17 cellular contexts compared by ENCODE assay signal in genomic region chr9:70012569-70012968, GRCh38. TPM values are rescaled to one million over a fixed set of nuclear protein-coding genes. Genes with fewer than 3 reads are reported as not detected.
"Had no signal": no experiment of that assay in that cellular context is flagged by ENCODE, and none has a peak within 500 bp of the region (broad histone marks: within the 10 kb centered on the region; RNA-seq: fewer than 3 reads in every experiment).

No MANE protein-coding gene starts in this region.

- H3K27me3 ChIP-seq: ascending aorta, cardiac muscle cell, dorsolateral prefrontal cortex, gastrocnemius medialis, heart left ventricle, thyroid gland had no signal

- H3K4me3 Mint-ChIP-seq: activated CD4-positive, alpha-beta memory T cell treated with anti-CD3 and anti-CD28 coated beads for 36 hours; activated CD8-positive, alpha-beta memory T cell treated with anti-CD3 and anti-CD28 coated beads, Interleukin-2, amount 10 ng/mL, durations not matched to agents 7 days and 5 days; activated naive CD4-positive, alpha-beta T cell treated with anti-CD3 and anti-CD28 coated beads, Interleukin-2, amount 10 ng/mL, durations not matched to agents 7 days and 5 days; naive B cell; stimulated activated memory B cell treated with anti-CD40 and anti-IgM and Interleukin-4, amounts not matched to agents 10 μg/mL and 1 μg/mL and 100 μg/mL, for 72 hours had no signal

- H3K4me1 Mint-ChIP-seq: activated CD8-positive, alpha-beta memory T cell treated with anti-CD3 and anti-CD28 coated beads, Interleukin-2, amount 10 ng/mL, durations not matched to agents 7 days and 5 days; activated naive CD4-positive, alpha-beta T cell treated with anti-CD3 and anti-CD28 coated beads, Interleukin-2, amount 10 ng/mL, durations not matched to agents 7 days and 5 days; naive B cell; stimulated activated memory B cell treated with anti-CD40 and anti-IgM and Interleukin-4, amounts not matched to agents 10 μg/mL and 1 μg/mL and 100 μg/mL, for 72 hours had no signal

- H3K36me3 Mint-ChIP-seq: activated CD4-positive, alpha-beta memory T cell treated with anti-CD3 and anti-CD28 coated beads for 36 hours; activated CD8-positive, alpha-beta memory T cell treated with anti-CD3 and anti-CD28 coated beads, Interleukin-2, amount 10 ng/mL, durations not matched to agents 7 days and 5 days; activated naive CD4-positive, alpha-beta T cell treated with anti-CD3 and anti-CD28 coated beads, Interleukin-2, amount 10 ng/mL, durations not matched to agents 7 days and 5 days; naive B cell; stimulated activated memory B cell treated with anti-CD40 and anti-IgM and Interleukin-4, amounts not matched to agents 10 μg/mL and 1 μg/mL and 100 μg/mL, for 72 hours had no signal

- DNase-seq: activated CD4-positive, alpha-beta memory T cell treated with anti-CD3 and anti-CD28 coated beads for 36 hours; activated CD8-positive, alpha-beta memory T cell treated with anti-CD3 and anti-CD28 coated beads, Interleukin-2, amount 10 ng/mL, durations not matched to agents 7 days and 5 days; activated naive CD4-positive, alpha-beta T cell treated with anti-CD3 and anti-CD28 coated beads, Interleukin-2, amount 10 ng/mL, durations not matched to agents 7 days and 5 days; activated T-cell treated with anti-CD3 and anti-CD28 coated beads, Interleukin-2, amount 50 U/mL, for 1 hour; dorsolateral prefrontal cortex; erythroblast; gastrocnemius medialis; heart left ventricle; naive B cell; stimulated activated CD4-positive, alpha-beta T cell treated with anti-CD3 and anti-CD28 coated beads, Interleukin-2, amount 100 ng/mL, for 48 hours; T1000; thyroid gland had no signal

- H3K4me1 ChIP-seq: ascending aorta, thyroid gland had no signal

- H3K9me3 Mint-ChIP-seq: activated CD4-positive, alpha-beta memory T cell treated with anti-CD3 and anti-CD28 coated beads for 36 hours; activated naive CD4-positive, alpha-beta T cell treated with anti-CD3 and anti-CD28 coated beads, Interleukin-2, amount 10 ng/mL, durations not matched to agents 7 days and 5 days; activated T-helper 2 cell treated with anti-CD3 and anti-CD28 coated beads, Interferon-gamma antibody, Interleukin-2, Interleukin-4, amounts not matched to agents 10 μg/mL and 5 μg/mL and 100 μg/mL, durations not matched to agents 14 hours and 24 hours and 36 hours; naive B cell had no signal

- H3K27ac Mint-ChIP-seq: activated CD4-positive, alpha-beta memory T cell treated with anti-CD3 and anti-CD28 coated beads for 36 hours; activated CD8-positive, alpha-beta memory T cell treated with anti-CD3 and anti-CD28 coated beads, Interleukin-2, amount 10 ng/mL, durations not matched to agents 7 days and 5 days; activated naive CD4-positive, alpha-beta T cell treated with anti-CD3 and anti-CD28 coated beads, Interleukin-2, amount 10 ng/mL, durations not matched to agents 7 days and 5 days; activated T-helper 2 cell treated with anti-CD3 and anti-CD28 coated beads, Interferon-gamma antibody, Interleukin-2, Interleukin-4, amounts not matched to agents 10 μg/mL and 5 μg/mL and 100 μg/mL, durations not matched to agents 14 hours and 24 hours and 36 hours; naive B cell; stimulated activated memory B cell treated with anti-CD40 and anti-IgM and Interleukin-4, amounts not matched to agents 10 μg/mL and 1 μg/mL and 100 μg/mL, for 72 hours had no signal

- H3K9me3 ChIP-seq: ascending aorta, gastrocnemius medialis, thyroid gland had no signal

- H3K36me3 ChIP-seq: ascending aorta, cardiac muscle cell, gastrocnemius medialis, heart left ventricle, thyroid gland had no signal

- H3K4me3 ChIP-seq: ascending aorta, cardiac muscle cell, dorsolateral prefrontal cortex, gastrocnemius medialis, heart left ventricle, thyroid gland had no signal

- H3K27ac ChIP-seq: cardiac muscle cell, dorsolateral prefrontal cortex, thyroid gland had no signal

- ATAC-seq: activated CD8-positive, alpha-beta memory T cell treated with anti-CD3 and anti-CD28 coated beads, Interleukin-2, amount 10 ng/mL, durations not matched to agents 7 days and 5 days; gastrocnemius medialis; heart left ventricle; stimulated activated memory B cell treated with anti-CD40 and anti-IgM and Interleukin-4, amounts not matched to agents 10 μg/mL and 1 μg/mL and 100 μg/mL, for 72 hours had no signal

- FAIRE-seq: islet of Langerhans had no signal

- H3K27me3 Mint-ChIP-seq: activated naive CD4-positive, alpha-beta T cell treated with anti-CD3 and anti-CD28 coated beads, Interleukin-2, amount 10 ng/mL, durations not matched to agents 7 days and 5 days; stimulated activated memory B cell treated with anti-CD40 and anti-IgM and Interleukin-4, amounts not matched to agents 10 μg/mL and 1 μg/mL and 100 μg/mL, for 72 hours had no signal

RNA-seq across cellular contexts. Expression of gene MAMDC2, which starts 31.1 kb away (rescaled TPM):
- total RNA-seq: activated CD4-positive, alpha-beta memory T cell treated with anti-CD3 and anti-CD28 coated beads for 36 hours; activated T-helper 2 cell treated with anti-CD3 and anti-CD28 coated beads, Interferon-gamma antibody, Interleukin-2, Interleukin-4, amounts not matched to agents 10 μg/mL and 5 μg/mL and 100 μg/mL, durations not matched to agents 14 hours and 24 hours and 36 hours had no signal
